8 cellular contexts compared by ENCODE assay signal in genomic region chr21:44846485-44847260, GRCh38. TPM values are rescaled to one million over a fixed set of nuclear protein-coding genes. Genes with fewer than 3 reads are reported as not detected.
A peak's percentile ranks its signal among the peaks of the same experiment; 100 is the strongest.
DNase-seq lines count a peak whose midpoint lies in the region; ATAC-seq and TF ChIP-seq lines count a peak whose summit lies in the region.

No MANE protein-coding gene starts in this region.

- no peaks in the 10 kb centered on the region for H3K9me2 ChIP-seq in PC-3 (replicated peaks; ENCODE audit: low read length)

- H3K4me1 Mint-ChIP-seq in activated naive CD8-positive, alpha-beta T cell treated with anti-CD3 and anti-CD28 coated beads for 36 hours: peaks cover 13% of the 10 kb centered on the region
- H3K4me1 Mint-ChIP-seq in immature natural killer cell: peaks cover 20 to 30% of the 10 kb centered on the region in 2 donors

- H3K27me3 ChIP-seq in PC-3 (ENCODE audit: low read length): no peaks in the 10 kb centered on the region
- peaks cover 0 to 26% (median 0%) of the 10 kb centered on the region in 7 donors for H3K27me3 ChIP-seq in spleen (replicated peaks in 1 of 7)

- peak; percentile 31 for DNase-seq in G401 (ENCODE audit: low spot score)
- DNase-seq in PC-3: peak; percentile 51
- peak; percentile 56 for DNase-seq in activated naive CD8-positive, alpha-beta T cell treated with anti-CD3 and anti-CD28 coated beads for 36 hours
- DNase-seq in immature natural killer cell: peak in 1 of 3 donors; percentile 27
- DNase-seq in spleen: peak; percentile 87
- DNase-seq in cerebellar nuclear complex (lab: John Stamatoyannopoulos, UW): no peak

- H3K4me3 Mint-ChIP-seq in activated naive CD8-positive, alpha-beta T cell treated with anti-CD3 and anti-CD28 coated beads for 36 hours: peak overlapping the region; percentile 75
- peak overlapping the region; percentile 29 to 66 (median 44) for H3K4me3 Mint-ChIP-seq in immature natural killer cell

- peak overlapping the region; percentile 66 for H3K4me2 ChIP-seq in PC-3 (ENCODE audit: low read length)

- H3K4me3 ChIP-seq in PC-3 (ENCODE audit: low read length) (peak overlapping the region; percentile 36; the same call in 1 of the 2 replicates), spleen (peak overlapping the region in 4 of 8 donors; percentile 18 to 61 (median 38))

- H3K27me3 Mint-ChIP-seq in activated naive CD8-positive, alpha-beta T cell treated with anti-CD3 and anti-CD28 coated beads for 36 hours: peaks cover under 1% of the 10 kb centered on the region
- H3K27me3 Mint-ChIP-seq in immature natural killer cell (ENCODE audit: low read depth in 3 of 3): peaks cover 1 to 6% (median 2%) of the 10 kb centered on the region in 3 donors

- H3K36me3 ChIP-seq in PC-3 (ENCODE audit: low read depth, low read length): peaks cover 23% of the 10 kb centered on the region
- peaks cover 3 to 42% (median 32%) of the 10 kb centered on the region in 6 donors for H3K36me3 ChIP-seq in spleen

- H3K9me3 ChIP-seq in PC-3 (ENCODE audit: low read length): no peaks in the 10 kb centered on the region
- H3K9me3 ChIP-seq in spleen: no peaks in the 10 kb centered on the region

- ATAC-seq in PC-3 (peak; percentile 45), GM18517 (IDR thresholded peaks at IDR 0.05; ENCODE audit: unreplicated experiment) (no peak), HG02938 (IDR thresholded peaks at IDR 0.05; ENCODE audit: unreplicated experiment) (no peak)

- in situ Hi-C loops in G401 (cut with HindIII; ENCODE audit: low sequenced_read_pairs): no loop called here

- H3K36me3 Mint-ChIP-seq in activated naive CD8-positive, alpha-beta T cell treated with anti-CD3 and anti-CD28 coated beads for 36 hours: peaks cover 4% of the 10 kb centered on the region
- peaks cover 0 to 18% (median 9%) of the 10 kb centered on the region in 3 donors for H3K36me3 Mint-ChIP-seq in immature natural killer cell

- H3K9me3 Mint-ChIP-seq in activated naive CD8-positive, alpha-beta T cell treated with anti-CD3 and anti-CD28 coated beads for 36 hours: no peaks in the 10 kb centered on the region
- no peaks in the 10 kb centered on the region for H3K9me3 Mint-ChIP-seq in immature natural killer cell

- no peaks in the 10 kb centered on the region for H3K79me2 ChIP-seq in PC-3 (ENCODE audit: low read length)

- 22 to 38% (median 32%) methylated on average over 20 to 27 of the region's 27 CpGs for WGBS in spleen, 5 donors

- intact Hi-C loops in PC-3 (cut with micrococcal nuclease) (loop anchor here (2.0 kb wide), 1 partner anchor 46 kb away; the partner anchor contains the start of gene UBE2G2), spleen (cut with DNase I; ENCODE audit: low total_unique reads) (no loop called here)

- BruUV-seq in PC-3 (replicated peaks; lab: Mats Ljungman, UMichigan): no TSS peak

- peak overlapping the region; percentile 7; the same call in 1 of the 2 replicates for H3K27ac ChIP-seq in PC-3 (ENCODE audit: low read length)
- peak overlapping the region in 5 of 8 donors; percentile 36 to 63 (median 47) for H3K27ac ChIP-seq in spleen

- POLR2A ChIA-PET in PC-3 (lab: Charles Lee; ENCODE audit: unreplicated experiment): no interaction called here

- TF ChIP-seq POLR2A in spleen (IDR thresholded peaks at IDR 0.05): no peak

- H3K4me1 ChIP-seq in PC-3 (ENCODE audit: insufficient read depth, low read length) (peaks cover 11% of the 10 kb centered on the region), spleen (peaks cover 17 to 56% (median 24%) of the 10 kb centered on the region in 6 donors)

- 0 out of 2 replicates have a peak overlapping the region, but pooled peaks have one; percentile 0 for H3K9ac ChIP-seq in PC-3 (ENCODE audit: low read length)

- no peaks in the 10 kb centered on the region for H3F3A ChIP-seq in PC-3 (ENCODE audit: low read length, unreplicated experiment)

- CTCF ChIA-PET in PC-3 (lab: Charles Lee): interaction anchor here (0.6 to 0.8 kb wide), 2 partner anchors 27 to 86 kb away, joined by 4 to 12 read pairs; partner anchors contain the start of gene PTTG1IP

- H3K27ac Mint-ChIP-seq in activated naive CD8-positive, alpha-beta T cell treated with anti-CD3 and anti-CD28 coated beads for 36 hours: peak overlapping the region; percentile 70
- H3K27ac Mint-ChIP-seq in immature natural killer cell: peak overlapping the region in 3 of 6 donors; percentile 22 to 57 (median 49)

- H2AFZ ChIP-seq in PC-3 (ENCODE audit: low read length): peak overlapping the region; percentile 37

- H4K20me1 ChIP-seq in PC-3 (ENCODE audit: low read length): no peaks in the 10 kb centered on the region

- TF ChIP-seq CTCF in PC-3 (conservative IDR thresholded peaks at IDR 0.05; ENCODE audit: low read depth, low read length) (no peak), spleen (IDR thresholded peaks at IDR 0.05 in 8 of 11, conservative IDR thresholded peaks at IDR 0.05 in 3 of 11) (no peak)

RNA-seq across cellular contexts. Expression of gene PTTG1IP, which starts 26.8 kb away (rescaled TPM):
- total RNA-seq in G401 (2014; rRNA removed; shearing (Covaris generic)): 172 and 243 TPM in 2 replicates
- total RNA-seq in PC-3 (2014; rRNA removed): 330 and 455 TPM in 2 replicates
- total RNA-seq in activated naive CD8-positive, alpha-beta T cell treated with anti-CD3 and anti-CD28 coated beads for 36 hours: 10 to 100 TPM; 40.3 to 44.7 TPM
- 100 to 1,000 TPM in 1 of 3 donors, 10 to 100 TPM in 2; 67.7 to 103 (median 92.9) TPM for polyA plus RNA-seq in immature natural killer cell
- total RNA-seq in spleen: 100 to 1,000 TPM; 121 to 189 (median 165) TPM
- 10 to 100 TPM; 57.6 to 69.3 (median 64.9) TPM for polyA plus RNA-seq in spleen

RNA-seq across cellular contexts. Expression of gene SUMO3, which starts 28.8 kb away (rescaled TPM):
- total RNA-seq in G401 (2014; rRNA removed; shearing (Covaris generic)): 54.2 and 59.0 TPM in 2 replicates
- total RNA-seq in PC-3 (2014; rRNA removed) (242 and 290 TPM in 2 replicates), spleen (100 to 1,000 TPM in 1 of 7 donors, 10 to 100 TPM in 6; 62.2 to 101 (median 68.6) TPM)
- 10 to 100 TPM; 90.5 to 92.5 TPM for total RNA-seq in activated naive CD8-positive, alpha-beta T cell treated with anti-CD3 and anti-CD28 coated beads for 36 hours
- polyA plus RNA-seq in immature natural killer cell (10 to 100 TPM; 85.2 to 95.7 (median 87.4) TPM), spleen (10 to 100 TPM; 38.2 to 90.7 (median 57.9) TPM)

RNA-seq across cellular contexts. Expression of gene UBE2G2, which starts 45.1 kb away (rescaled TPM):
- total RNA-seq in G401 (2014; rRNA removed; shearing (Covaris generic)): 55.2 and 61.8 TPM in 2 replicates
- total RNA-seq in PC-3 (2014; rRNA removed) (159 and 189 TPM in 2 replicates), spleen (100 to 1,000 TPM in 3 of 7 donors, 10 to 100 TPM in 4; 81.1 to 125 (median 93.8) TPM)
- 100 to 1,000 TPM; 115 to 124 TPM for total RNA-seq in activated naive CD8-positive, alpha-beta T cell treated with anti-CD3 and anti-CD28 coated beads for 36 hours
- polyA plus RNA-seq in immature natural killer cell (10 to 100 TPM; 43.6 to 62.9 (median 56.2) TPM), spleen (10 to 100 TPM; 39.4 to 58.0 (median 46.9) TPM)

Comparison
In these comparisons a context has a peak if more than half of its experiments do, and no peak if none do; other contexts are left out.
1. DNase-seq: peak in G401 (single experiment), PC-3 (single experiment), activated naive CD8-positive, alpha-beta T cell treated with anti-CD3 and anti-CD28 coated beads for 36 hours (single experiment) and spleen (single experiment); none in cerebellar nuclear complex (0 of 2).